In the genomic region with DNA sequence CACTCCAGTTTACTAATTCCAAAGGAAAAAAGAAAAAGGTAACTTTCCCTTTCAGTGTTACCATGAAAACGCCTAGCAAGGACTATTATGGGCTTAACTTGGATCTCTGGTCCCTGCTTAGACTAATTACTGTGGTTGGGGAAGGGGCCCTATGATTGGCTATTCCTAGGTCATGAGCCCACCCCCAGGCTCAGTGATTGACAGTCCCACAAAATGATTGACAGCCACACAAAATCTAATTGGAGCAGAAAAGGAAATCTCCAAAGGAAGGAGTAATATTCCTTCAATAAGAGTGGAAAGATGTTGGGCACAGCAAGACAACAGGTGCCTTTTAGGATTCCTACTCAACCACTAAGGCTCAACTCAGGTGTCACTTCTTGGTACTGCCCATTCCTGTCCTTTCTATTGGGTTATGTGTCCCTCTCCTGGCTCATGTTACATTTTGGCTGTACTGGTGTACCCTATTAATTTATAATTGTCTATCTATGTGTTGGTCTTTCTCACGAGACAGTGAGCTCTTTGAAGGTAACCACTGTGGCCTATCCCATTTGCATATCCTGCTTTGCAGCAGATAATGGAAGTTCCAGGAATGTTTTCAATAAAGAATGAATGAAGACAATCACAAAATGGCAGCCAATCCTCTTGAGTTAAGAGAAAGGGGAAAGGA, we compare ENCODE assay signal across 3 cellular contexts.
TF ChIP-seq lines count a peak whose summit lies in the region.

No MANE protein-coding gene starts in this region.

TF ChIP-seq in GM23338, 12 proteins besides CTCF, POLR2A, EP300 and RAD21:
- TF ChIP-seq, protein P1, sequence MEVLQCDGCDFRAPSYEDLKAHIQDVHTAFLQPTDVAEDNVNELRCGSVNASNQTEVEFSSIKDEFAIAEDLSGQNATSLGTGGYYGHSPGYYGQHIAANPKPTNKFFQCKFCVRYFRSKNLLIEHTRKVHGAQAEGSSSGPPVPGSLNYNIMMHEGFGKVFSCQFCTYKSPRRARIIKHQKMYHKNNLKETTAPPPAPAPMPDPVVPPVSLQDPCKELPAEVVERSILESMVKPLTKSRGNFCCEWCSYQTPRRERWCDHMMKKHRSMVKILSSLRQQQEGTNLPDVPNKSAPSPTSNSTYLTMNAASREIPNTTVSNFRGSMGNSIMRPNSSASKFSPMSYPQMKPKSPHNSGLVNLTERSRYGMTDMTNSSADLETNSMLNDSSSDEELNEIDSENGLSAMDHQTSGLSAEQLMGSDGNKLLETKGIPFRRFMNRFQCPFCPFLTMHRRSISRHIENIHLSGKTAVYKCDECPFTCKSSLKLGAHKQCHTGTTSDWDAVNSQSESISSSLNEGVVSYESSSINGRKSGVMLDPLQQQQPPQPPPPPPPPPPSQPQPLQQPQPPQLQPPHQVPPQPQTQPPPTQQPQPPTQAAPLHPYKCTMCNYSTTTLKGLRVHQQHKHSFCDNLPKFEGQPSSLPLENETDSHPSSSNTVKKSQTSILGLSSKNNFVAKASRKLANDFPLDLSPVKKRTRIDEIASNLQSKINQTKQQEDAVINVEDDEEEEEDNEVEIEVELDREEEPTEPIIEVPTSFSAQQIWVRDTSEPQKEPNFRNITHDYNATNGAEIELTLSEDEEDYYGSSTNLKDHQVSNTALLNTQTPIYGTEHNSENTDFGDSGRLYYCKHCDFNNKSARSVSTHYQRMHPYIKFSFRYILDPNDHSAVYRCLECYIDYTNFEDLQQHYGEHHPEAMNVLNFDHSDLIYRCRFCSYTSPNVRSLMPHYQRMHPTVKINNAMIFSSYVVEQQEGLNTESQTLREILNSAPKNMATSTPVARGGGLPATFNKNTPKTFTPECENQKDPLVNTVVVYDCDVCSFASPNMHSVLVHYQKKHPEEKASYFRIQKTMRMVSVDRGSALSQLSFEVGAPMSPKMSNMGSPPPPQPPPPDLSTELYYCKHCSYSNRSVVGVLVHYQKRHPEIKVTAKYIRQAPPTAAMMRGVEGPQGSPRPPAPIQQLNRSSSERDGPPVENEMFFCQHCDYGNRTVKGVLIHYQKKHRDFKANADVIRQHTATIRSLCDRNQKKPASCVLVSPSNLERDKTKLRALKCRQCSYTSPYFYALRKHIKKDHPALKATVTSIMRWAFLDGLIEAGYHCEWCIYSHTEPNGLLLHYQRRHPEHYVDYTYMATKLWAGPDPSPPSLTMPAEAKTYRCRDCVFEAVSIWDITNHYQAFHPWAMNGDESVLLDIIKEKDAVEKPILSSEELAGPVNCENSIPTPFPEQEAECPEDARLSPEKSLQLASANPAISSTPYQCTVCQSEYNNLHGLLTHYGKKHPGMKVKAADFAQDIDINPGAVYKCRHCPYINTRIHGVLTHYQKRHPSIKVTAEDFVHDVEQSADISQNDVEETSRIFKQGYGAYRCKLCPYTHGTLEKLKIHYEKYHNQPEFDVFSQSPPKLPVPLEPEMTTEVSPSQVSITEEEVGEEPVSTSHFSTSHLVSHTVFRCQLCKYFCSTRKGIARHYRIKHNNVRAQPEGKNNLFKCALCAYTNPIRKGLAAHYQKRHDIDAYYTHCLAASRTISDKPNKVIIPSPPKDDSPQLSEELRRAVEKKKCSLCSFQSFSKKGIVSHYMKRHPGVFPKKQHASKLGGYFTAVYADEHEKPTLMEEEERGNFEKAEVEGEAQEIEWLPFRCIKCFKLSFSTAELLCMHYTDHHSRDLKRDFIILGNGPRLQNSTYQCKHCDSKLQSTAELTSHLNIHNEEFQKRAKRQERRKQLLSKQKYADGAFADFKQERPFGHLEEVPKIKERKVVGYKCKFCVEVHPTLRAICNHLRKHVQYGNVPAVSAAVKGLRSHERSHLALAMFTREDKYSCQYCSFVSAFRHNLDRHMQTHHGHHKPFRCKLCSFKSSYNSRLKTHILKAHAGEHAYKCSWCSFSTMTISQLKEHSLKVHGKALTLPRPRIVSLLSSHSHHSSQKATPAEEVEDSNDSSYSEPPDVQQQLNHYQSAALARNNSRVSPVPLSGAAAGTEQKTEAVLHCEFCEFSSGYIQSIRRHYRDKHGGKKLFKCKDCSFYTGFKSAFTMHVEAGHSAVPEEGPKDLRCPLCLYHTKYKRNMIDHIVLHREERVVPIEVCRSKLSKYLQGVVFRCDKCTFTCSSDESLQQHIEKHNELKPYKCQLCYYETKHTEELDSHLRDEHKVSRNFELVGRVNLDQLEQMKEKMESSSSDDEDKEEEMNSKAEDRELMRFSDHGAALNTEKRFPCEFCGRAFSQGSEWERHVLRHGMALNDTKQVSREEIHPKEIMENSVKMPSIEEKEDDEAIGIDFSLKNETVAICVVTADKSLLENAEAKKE (CRISPR knock-in tag; IDR thresholded peaks at IDR 0.05), result no peak
- TF ChIP-seq NANOG (IDR thresholded peaks at IDR 0.05; ENCODE audit: borderline replicate concordance) (no peak), STAT1 (IDR thresholded peaks at IDR 0.05; ENCODE audit: unreplicated experiment) (no peak), EZH2phosphoT487 (IDR thresholded peaks at IDR 0.05; ENCODE audit: unreplicated experiment) (no peak), CREB1 (CRISPR knock-in tag; IDR thresholded peaks at IDR 0.05; ENCODE audit: low read depth) (no peak)

TF ChIP-seq in HEK293T, 16 proteins besides CTCF, POLR2A, EP300 and RAD21:
- TF ChIP-seq, protein P2, sequence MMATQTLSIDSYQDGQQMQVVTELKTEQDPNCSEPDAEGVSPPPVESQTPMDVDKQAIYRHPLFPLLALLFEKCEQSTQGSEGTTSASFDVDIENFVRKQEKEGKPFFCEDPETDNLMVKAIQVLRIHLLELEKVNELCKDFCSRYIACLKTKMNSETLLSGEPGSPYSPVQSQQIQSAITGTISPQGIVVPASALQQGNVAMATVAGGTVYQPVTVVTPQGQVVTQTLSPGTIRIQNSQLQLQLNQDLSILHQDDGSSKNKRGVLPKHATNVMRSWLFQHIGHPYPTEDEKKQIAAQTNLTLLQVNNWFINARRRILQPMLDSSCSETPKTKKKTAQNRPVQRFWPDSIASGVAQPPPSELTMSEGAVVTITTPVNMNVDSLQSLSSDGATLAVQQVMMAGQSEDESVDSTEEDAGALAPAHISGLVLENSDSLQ (IDR thresholded peaks at IDR 0.05), result peak; percentile 96
- no peak for TF ChIP-seq ZNF384 (IDR thresholded peaks at IDR 0.05)
- TF ChIP-seq CTBP1 (IDR thresholded peaks at IDR 0.05; ENCODE audit: borderline replicate concordance), result no peak
- TF ChIP-seq BHLHE40 (IDR thresholded peaks at IDR 0.05; ENCODE audit: borderline replicate concordance), result no peak
- no peak for TF ChIP-seq L3MBTL2 (conservative IDR thresholded peaks at IDR 0.05)
- TF ChIP-seq SP1 (IDR thresholded peaks at IDR 0.05), result no peak
- TF ChIP-seq NFRKB (IDR thresholded peaks at IDR 0.05), result no peak
- no peak for TF ChIP-seq LEF1 (IDR thresholded peaks at IDR 0.05; ENCODE audit: borderline replicate concordance)

TF ChIP-seq in K562, 482 proteins besides CTCF, POLR2A, EP300 and RAD21 (continues in another document):
- TF ChIP-seq ZNF395 (CRISPR knock-in tag; IDR thresholded peaks at IDR 0.05), result no peak
- TF ChIP-seq KLF16 (IDR thresholded peaks at IDR 0.05), result no peak
- TF ChIP-seq, protein P3, sequence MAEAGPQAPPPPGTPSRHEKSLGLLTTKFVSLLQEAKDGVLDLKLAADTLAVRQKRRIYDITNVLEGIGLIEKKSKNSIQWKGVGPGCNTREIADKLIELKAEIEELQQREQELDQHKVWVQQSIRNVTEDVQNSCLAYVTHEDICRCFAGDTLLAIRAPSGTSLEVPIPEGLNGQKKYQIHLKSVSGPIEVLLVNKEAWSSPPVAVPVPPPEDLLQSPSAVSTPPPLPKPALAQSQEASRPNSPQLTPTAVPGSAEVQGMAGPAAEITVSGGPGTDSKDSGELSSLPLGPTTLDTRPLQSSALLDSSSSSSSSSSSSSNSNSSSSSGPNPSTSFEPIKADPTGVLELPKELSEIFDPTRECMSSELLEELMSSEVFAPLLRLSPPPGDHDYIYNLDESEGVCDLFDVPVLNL (CRISPR knock-in tag; IDR thresholded peaks at IDR 0.05; ENCODE audit: low read depth), result no peak
- TF ChIP-seq CCAR2 (IDR thresholded peaks at IDR 0.05; ENCODE audit: low read depth, low read length), result no peak
- no peak for TF ChIP-seq ZNF146 (CRISPR knock-in tag; IDR thresholded peaks at IDR 0.05; ENCODE audit: unreplicated experiment)
- TF ChIP-seq, protein P4, sequence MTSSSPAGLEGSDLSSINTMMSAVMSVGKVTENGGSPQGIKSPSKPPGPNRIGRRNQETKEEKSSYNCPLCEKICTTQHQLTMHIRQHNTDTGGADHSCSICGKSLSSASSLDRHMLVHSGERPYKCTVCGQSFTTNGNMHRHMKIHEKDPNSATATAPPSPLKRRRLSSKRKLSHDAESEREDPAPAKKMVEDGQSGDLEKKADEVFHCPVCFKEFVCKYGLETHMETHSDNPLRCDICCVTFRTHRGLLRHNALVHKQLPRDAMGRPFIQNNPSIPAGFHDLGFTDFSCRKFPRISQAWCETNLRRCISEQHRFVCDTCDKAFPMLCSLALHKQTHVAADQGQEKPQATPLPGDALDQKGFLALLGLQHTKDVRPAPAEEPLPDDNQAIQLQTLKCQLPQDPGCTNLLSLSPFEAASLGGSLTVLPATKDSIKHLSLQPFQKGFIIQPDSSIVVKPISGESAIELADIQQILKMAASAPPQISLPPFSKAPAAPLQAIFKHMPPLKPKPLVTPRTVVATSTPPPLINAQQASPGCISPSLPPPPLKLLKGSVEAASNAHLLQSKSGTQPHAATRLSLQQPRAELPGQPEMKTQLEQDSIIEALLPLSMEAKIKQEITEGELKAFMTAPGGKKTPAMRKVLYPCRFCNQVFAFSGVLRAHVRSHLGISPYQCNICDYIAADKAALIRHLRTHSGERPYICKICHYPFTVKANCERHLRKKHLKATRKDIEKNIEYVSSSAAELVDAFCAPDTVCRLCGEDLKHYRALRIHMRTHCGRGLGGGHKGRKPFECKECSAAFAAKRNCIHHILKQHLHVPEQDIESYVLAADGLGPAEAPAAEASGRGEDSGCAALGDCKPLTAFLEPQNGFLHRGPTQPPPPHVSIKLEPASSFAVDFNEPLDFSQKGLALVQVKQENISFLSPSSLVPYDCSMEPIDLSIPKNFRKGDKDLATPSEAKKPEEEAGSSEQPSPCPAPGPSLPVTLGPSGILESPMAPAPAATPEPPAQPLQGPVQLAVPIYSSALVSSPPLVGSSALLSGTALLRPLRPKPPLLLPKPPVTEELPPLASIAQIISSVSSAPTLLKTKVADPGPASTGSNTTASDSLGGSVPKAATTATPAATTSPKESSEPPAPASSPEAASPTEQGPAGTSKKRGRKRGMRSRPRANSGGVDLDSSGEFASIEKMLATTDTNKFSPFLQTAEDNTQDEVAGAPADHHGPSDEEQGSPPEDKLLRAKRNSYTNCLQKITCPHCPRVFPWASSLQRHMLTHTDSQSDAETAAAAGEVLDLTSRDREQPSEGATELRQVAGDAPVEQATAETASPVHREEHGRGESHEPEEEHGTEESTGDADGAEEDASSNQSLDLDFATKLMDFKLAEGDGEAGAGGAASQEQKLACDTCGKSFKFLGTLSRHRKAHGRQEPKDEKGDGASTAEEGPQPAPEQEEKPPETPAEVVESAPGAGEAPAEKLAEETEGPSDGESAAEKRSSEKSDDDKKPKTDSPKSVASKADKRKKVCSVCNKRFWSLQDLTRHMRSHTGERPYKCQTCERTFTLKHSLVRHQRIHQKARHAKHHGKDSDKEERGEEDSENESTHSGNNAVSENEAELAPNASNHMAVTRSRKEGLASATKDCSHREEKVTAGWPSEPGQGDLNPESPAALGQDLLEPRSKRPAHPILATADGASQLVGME (CRISPR knock-in tag; IDR thresholded peaks at IDR 0.05), result no peak
- TF ChIP-seq, protein P5, sequence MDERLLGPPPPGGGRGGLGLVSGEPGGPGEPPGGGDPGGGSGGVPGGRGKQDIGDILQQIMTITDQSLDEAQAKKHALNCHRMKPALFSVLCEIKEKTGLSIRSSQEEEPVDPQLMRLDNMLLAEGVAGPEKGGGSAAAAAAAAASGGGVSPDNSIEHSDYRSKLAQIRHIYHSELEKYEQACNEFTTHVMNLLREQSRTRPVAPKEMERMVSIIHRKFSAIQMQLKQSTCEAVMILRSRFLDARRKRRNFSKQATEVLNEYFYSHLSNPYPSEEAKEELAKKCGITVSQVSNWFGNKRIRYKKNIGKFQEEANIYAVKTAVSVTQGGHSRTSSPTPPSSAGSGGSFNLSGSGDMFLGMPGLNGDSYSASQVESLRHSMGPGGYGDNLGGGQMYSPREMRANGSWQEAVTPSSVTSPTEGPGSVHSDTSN (CRISPR knock-in tag; IDR thresholded peaks at IDR 0.05; ENCODE audit: low read depth), result peak; percentile 59
- TF ChIP-seq, protein P5 (tag; conservative IDR thresholded peaks at IDR 0.05; ENCODE audit: low read depth), result peak; percentile 90
